ENCODE assay signal across 19 cellular contexts in the genomic region with DNA sequence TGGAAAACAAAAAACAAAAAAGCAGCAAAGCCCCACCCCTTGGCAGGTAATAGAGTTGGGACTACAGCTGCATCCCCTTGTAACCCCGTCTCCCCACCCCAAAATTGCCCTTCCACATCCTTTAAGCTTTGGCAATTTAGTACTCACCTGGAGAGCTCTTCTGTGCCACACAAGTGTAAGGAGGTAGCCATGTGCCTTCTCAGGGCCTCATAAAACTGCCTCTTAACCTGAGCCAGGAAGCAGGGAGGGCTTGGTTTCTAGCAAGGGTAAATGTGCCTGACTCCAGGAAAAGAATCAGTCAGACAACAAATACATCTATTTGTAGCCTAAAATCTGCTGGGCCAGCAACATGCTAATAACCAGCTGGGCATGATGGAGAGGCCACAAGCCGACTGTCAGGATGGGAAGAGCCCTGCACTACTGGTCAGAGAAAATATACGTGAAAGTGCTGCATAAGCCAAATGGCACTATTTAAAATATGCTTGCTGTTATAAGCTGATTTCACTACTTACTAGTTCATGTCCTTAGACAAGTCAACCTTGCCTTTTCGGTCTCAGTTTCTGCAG. TPM values are rescaled to one million over a fixed set of nuclear protein-coding genes. Genes with fewer than 3 reads are reported as not detected.
A peak's percentile ranks its signal among the peaks of the same experiment; 100 is the strongest.
DNase-seq lines count a peak whose midpoint lies in the region; ATAC-seq lines count a peak whose summit lies in the region.
"Had no signal": no experiment of that assay in that cellular context is flagged by ENCODE, and none has a peak within 500 bp of the region (broad histone marks: within the 10 kb centered on the region; RNA-seq: fewer than 3 reads in every experiment).

No MANE protein-coding gene starts in this region.

- intact Hi-C loops in activated T-helper 2 cell treated with anti-CD3 and anti-CD28 coated beads, Interferon-gamma antibody, Interleukin-2, Interleukin-4, amounts not matched to agents 10 μg/mL and 5 μg/mL and 100 μg/mL, durations not matched to agents 14 hours and 24 hours and 36 hours (cut with micrococcal nuclease): no loop called here

- no peaks in the 10 kb centered on the region for H3K9me3 Mint-ChIP-seq in activated T-helper 2 cell treated with anti-CD3 and anti-CD28 coated beads, Interferon-gamma antibody, Interleukin-2, Interleukin-4, amounts not matched to agents 10 μg/mL and 5 μg/mL and 100 μg/mL, durations not matched to agents 14 hours and 24 hours and 36 hours
- H3K9me3 Mint-ChIP-seq in stimulated activated effector memory CD8-positive, alpha-beta T cell treated with anti-CD3 and anti-CD28 coated beads, Interleukin-12 subunit alpha, Interleukin-12 subunit beta, amount 100 ng/mL, for 72 hours: no peaks in the 10 kb centered on the region
- H3K9me3 Mint-ChIP-seq: immature natural killer cell; stimulated activated naive B cell treated with anti-CD40 and anti-IgM and Interleukin-4, amounts not matched to agents 10 μg/mL and 1 μg/mL and 100 μg/mL, for 72 hours; T-helper 1 cell treated with Interleukin-12 subunit alpha and Interleukin-12 subunit beta and Interleukin-4 antibody, amounts not matched to agents 30 μg/mL and 1 μg/mL, for 36 hours had no signal

- peak; percentile 41 for DNase-seq in activated CD8-positive, alpha-beta memory T cell treated with anti-CD3 and anti-CD28 coated beads for 24 hours
- no peak for DNase-seq in activated CD8-positive, alpha-beta memory T cell treated with anti-CD3 and anti-CD28 coated beads, Interleukin-2, amount 50 U/mL, for 4 hours
- peak; percentile 5 for DNase-seq in NCI-H187 treated with DMSO at 0.1 percent for 48 hours (lab: John Stamatoyannopoulos, UW)
- no peak for DNase-seq in activated T-helper 2 cell treated with anti-CD3 and anti-CD28 coated beads, Interferon-gamma antibody, Interleukin-2, Interleukin-4, amounts not matched to agents 10 μg/mL and 5 μg/mL and 100 μg/mL, durations not matched to agents 14 hours and 24 hours and 36 hours (ENCODE audit: low spot score)
- no peak for DNase-seq in stimulated activated effector memory CD8-positive, alpha-beta T cell treated with anti-CD3 and anti-CD28 coated beads, Interleukin-12 subunit alpha, Interleukin-12 subunit beta, amount 100 ng/mL, for 72 hours (ENCODE audit: low spot score in 2 of 2)
- DNase-seq in stimulated activated CD4-positive, alpha-beta T cell treated with anti-CD3 and anti-CD28 coated beads, Interleukin-4, amount 100 ng/mL, for 4 hours: no peak
- DNase-seq: amniotic stem cell; dermis blood vessel endothelial cell; heart right ventricle; immature natural killer cell; NCI-H1092 treated with DMSO at 0.1 percent for 48 hours; NCI-H748 treated with DMSO at 0.1 percent for 48 hours; PC-9; stimulated activated naive B cell treated with anti-CD40 and anti-IgM and Interleukin-4, amounts not matched to agents 10 μg/mL and 1 μg/mL and 100 μg/mL, for 72 hours; testis; WERI-Rb-1 had no signal

- no peaks in the 10 kb centered on the region for H3K27me3 Mint-ChIP-seq in activated T-helper 2 cell treated with anti-CD3 and anti-CD28 coated beads, Interferon-gamma antibody, Interleukin-2, Interleukin-4, amounts not matched to agents 10 μg/mL and 5 μg/mL and 100 μg/mL, durations not matched to agents 14 hours and 24 hours and 36 hours (ENCODE audit: low read depth)
- H3K27me3 Mint-ChIP-seq: stimulated activated naive B cell treated with anti-CD40 and anti-IgM and Interleukin-4, amounts not matched to agents 10 μg/mL and 1 μg/mL and 100 μg/mL, for 72 hours had no signal

- peak overlapping the region; percentile 24 for H3K27ac Mint-ChIP-seq in activated T-helper 2 cell treated with anti-CD3 and anti-CD28 coated beads, Interferon-gamma antibody, Interleukin-2, Interleukin-4, amounts not matched to agents 10 μg/mL and 5 μg/mL and 100 μg/mL, durations not matched to agents 14 hours and 24 hours and 36 hours
- H3K27ac Mint-ChIP-seq in stimulated activated effector memory CD8-positive, alpha-beta T cell treated with anti-CD3 and anti-CD28 coated beads, Interleukin-12 subunit alpha, Interleukin-12 subunit beta, amount 100 ng/mL, for 72 hours: peak overlapping the region; percentile 29
- H3K27ac Mint-ChIP-seq: stimulated activated naive B cell treated with anti-CD40 and anti-IgM and Interleukin-4, amounts not matched to agents 10 μg/mL and 1 μg/mL and 100 μg/mL, for 72 hours; T-helper 1 cell treated with Interleukin-12 subunit alpha and Interleukin-12 subunit beta and Interleukin-4 antibody, amounts not matched to agents 30 μg/mL and 1 μg/mL, for 36 hours had no signal

- no peaks in the 10 kb centered on the region for H3K4me1 Mint-ChIP-seq in activated T-helper 2 cell treated with anti-CD3 and anti-CD28 coated beads, Interferon-gamma antibody, Interleukin-2, Interleukin-4, amounts not matched to agents 10 μg/mL and 5 μg/mL and 100 μg/mL, durations not matched to agents 14 hours and 24 hours and 36 hours (ENCODE audit: low read depth)
- no peaks in the 10 kb centered on the region for H3K4me1 Mint-ChIP-seq in stimulated activated effector memory CD8-positive, alpha-beta T cell treated with anti-CD3 and anti-CD28 coated beads, Interleukin-12 subunit alpha, Interleukin-12 subunit beta, amount 100 ng/mL, for 72 hours
- H3K4me1 Mint-ChIP-seq: immature natural killer cell; stimulated activated naive B cell treated with anti-CD40 and anti-IgM and Interleukin-4, amounts not matched to agents 10 μg/mL and 1 μg/mL and 100 μg/mL, for 72 hours had no signal

- no peak for ATAC-seq in stimulated activated effector memory CD8-positive, alpha-beta T cell treated with anti-CD3 and anti-CD28 coated beads, Interleukin-12 subunit alpha, Interleukin-12 subunit beta, amount 100 ng/mL, for 72 hours
- no peak for ATAC-seq in HG03039 (IDR thresholded peaks at IDR 0.05; ENCODE audit: unreplicated experiment)
- ATAC-seq: HCT116; stimulated activated naive B cell treated with anti-CD40 and anti-IgM and Interleukin-4, amounts not matched to agents 10 μg/mL and 1 μg/mL and 100 μg/mL, for 72 hours had no signal

- no peak overlapping the region for H3K4me3 Mint-ChIP-seq in activated T-helper 2 cell treated with anti-CD3 and anti-CD28 coated beads, Interferon-gamma antibody, Interleukin-2, Interleukin-4, amounts not matched to agents 10 μg/mL and 5 μg/mL and 100 μg/mL, durations not matched to agents 14 hours and 24 hours and 36 hours (ENCODE audit: low read depth)
- H3K4me3 Mint-ChIP-seq in stimulated activated effector memory CD8-positive, alpha-beta T cell treated with anti-CD3 and anti-CD28 coated beads, Interleukin-12 subunit alpha, Interleukin-12 subunit beta, amount 100 ng/mL, for 72 hours: no peak overlapping the region
- H3K4me3 Mint-ChIP-seq: immature natural killer cell; stimulated activated naive B cell treated with anti-CD40 and anti-IgM and Interleukin-4, amounts not matched to agents 10 μg/mL and 1 μg/mL and 100 μg/mL, for 72 hours; T-helper 1 cell treated with Interleukin-12 subunit alpha and Interleukin-12 subunit beta and Interleukin-4 antibody, amounts not matched to agents 30 μg/mL and 1 μg/mL, for 36 hours had no signal

- H3K36me3 Mint-ChIP-seq in activated T-helper 2 cell treated with anti-CD3 and anti-CD28 coated beads, Interferon-gamma antibody, Interleukin-2, Interleukin-4, amounts not matched to agents 10 μg/mL and 5 μg/mL and 100 μg/mL, durations not matched to agents 14 hours and 24 hours and 36 hours (ENCODE audit: low read depth): peaks cover 29% of the 10 kb centered on the region
- H3K36me3 Mint-ChIP-seq in stimulated activated effector memory CD8-positive, alpha-beta T cell treated with anti-CD3 and anti-CD28 coated beads, Interleukin-12 subunit alpha, Interleukin-12 subunit beta, amount 100 ng/mL, for 72 hours: peaks cover 36% of the 10 kb centered on the region

RNA-seq across cellular contexts. Expression of gene NOP58, which starts 46.3 kb away (rescaled TPM):
- total RNA-seq in activated T-helper 2 cell treated with anti-CD3 and anti-CD28 coated beads, Interferon-gamma antibody, Interleukin-2, Interleukin-4, amounts not matched to agents 10 μg/mL and 5 μg/mL and 100 μg/mL, durations not matched to agents 14 hours and 24 hours and 36 hours: 206 and 211 TPM in 2 replicates

Comparison
In these comparisons a context has a peak if more than half of its experiments do, and no peak if none do; other contexts are left out.
1. DNase-seq: peak in activated CD8-positive, alpha-beta memory T cell treated with anti-CD3 and anti-CD28 coated beads for 24 hours (single experiment) and NCI-H187 treated with DMSO at 0.1 percent for 48 hours (single experiment); none in activated CD8-positive, alpha-beta memory T cell treated with anti-CD3 and anti-CD28 coated beads, Interleukin-2, amount 50 U/mL, for 4 hours (single experiment), activated T-helper 2 cell treated with anti-CD3 and anti-CD28 coated beads, Interferon-gamma antibody, Interleukin-2, Interleukin-4, amounts not matched to agents 10 μg/mL and 5 μg/mL and 100 μg/mL, durations not matched to agents 14 hours and 24 hours and 36 hours (single experiment), stimulated activated effector memory CD8-positive, alpha-beta T cell treated with anti-CD3 and anti-CD28 coated beads, Interleukin-12 subunit alpha, Interleukin-12 subunit beta, amount 100 ng/mL, for 72 hours (0 of 2) and stimulated activated CD4-positive, alpha-beta T cell treated with anti-CD3 and anti-CD28 coated beads, Interleukin-4, amount 100 ng/mL, for 4 hours (0 of 2).